Comparison of ENCODE assay signal across 10 cellular contexts in the genomic region with DNA sequence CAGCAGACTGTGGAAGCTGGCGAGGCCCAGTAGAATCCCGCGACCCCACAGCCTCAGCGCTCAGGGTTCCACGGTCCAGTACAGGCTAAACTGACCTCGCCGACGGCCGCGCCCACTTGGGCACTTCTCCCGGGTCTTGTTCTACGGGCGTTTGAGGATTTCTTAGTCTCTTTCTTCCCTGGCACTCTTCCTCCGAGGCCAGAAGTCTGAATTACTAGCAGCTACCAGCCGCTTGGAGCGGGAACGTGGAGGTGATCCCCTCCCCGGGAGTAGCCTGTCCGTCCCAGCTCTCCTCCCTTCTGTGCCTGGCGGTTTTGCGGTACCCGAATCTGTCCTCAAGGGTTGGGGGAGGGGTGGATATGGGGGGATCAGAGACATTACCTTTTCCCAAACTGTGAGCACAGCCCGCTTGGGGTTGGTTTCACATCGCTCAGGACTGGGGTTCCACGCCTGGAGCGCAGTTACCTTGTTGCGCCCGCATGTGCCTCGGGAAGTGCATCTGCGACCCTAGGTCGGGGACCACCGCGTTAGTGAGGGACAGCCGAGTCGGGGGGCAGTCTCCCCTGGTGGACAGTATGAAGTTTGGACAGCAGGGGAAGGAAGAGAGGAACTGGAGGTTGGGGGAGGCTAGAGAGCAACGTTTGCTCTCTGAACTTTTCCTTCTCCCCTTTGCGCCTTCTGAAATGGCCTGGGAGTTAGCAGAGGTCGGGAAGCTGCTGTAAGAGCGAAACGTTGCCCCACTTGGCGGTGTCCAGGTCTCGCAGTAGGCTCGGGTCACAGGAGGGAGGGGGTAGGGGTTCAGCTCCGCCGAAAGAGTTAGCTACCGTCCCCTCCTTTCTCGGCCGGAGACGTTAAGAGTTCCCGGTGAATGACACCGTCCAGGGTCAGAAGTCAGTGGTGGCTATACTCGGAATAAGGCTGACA.
DNase-seq lines count a peak whose midpoint lies in the region; ATAC-seq and TF ChIP-seq lines count a peak whose summit lies in the region.
"Had no signal": no experiment of that assay in that cellular context is flagged by ENCODE, and none has a peak within 500 bp of the region (broad histone marks: within the 10 kb centered on the region; RNA-seq: fewer than 3 reads in every experiment).

No MANE protein-coding gene starts in this region.

- no peak for ATAC-seq in activated naive CD4-positive, alpha-beta T cell treated with anti-CD3 and anti-CD28 coated beads, Interleukin-2, amount 50 U/mL, for 72 hours
- no peak for ATAC-seq in activated naive CD8-positive, alpha-beta T cell treated with anti-CD3 and anti-CD28 coated beads, Interleukin-2, amount 50 U/mL, for 24 hours

- H3K4me1 Mint-ChIP-seq in activated naive CD4-positive, alpha-beta T cell treated with anti-CD3 and anti-CD28 coated beads, Interleukin-2, amount 10 ng/mL, durations not matched to agents 7 days and 5 days, result peaks cover 9% of the 10 kb centered on the region
- peaks cover 22% of the 10 kb centered on the region for H3K4me1 Mint-ChIP-seq in activated naive CD8-positive, alpha-beta T cell treated with anti-CD3 and anti-CD28 coated beads, Interleukin-2, amount 50 U/mL, for 24 hours

- H3K9me3 Mint-ChIP-seq in activated naive CD4-positive, alpha-beta T cell treated with anti-CD3 and anti-CD28 coated beads, Interleukin-2, amount 10 ng/mL, durations not matched to agents 7 days and 5 days, result no peaks in the 10 kb centered on the region
- no peaks in the 10 kb centered on the region for H3K9me3 Mint-ChIP-seq in activated naive CD4-positive, alpha-beta T cell treated with anti-CD3 and anti-CD28 coated beads, Interleukin-2, amount 50 U/mL, for 72 hours
- no peaks in the 10 kb centered on the region for H3K9me3 Mint-ChIP-seq in activated naive CD8-positive, alpha-beta T cell treated with anti-CD3 and anti-CD28 coated beads, Interleukin-2, amount 50 U/mL, for 24 hours
- H3K9me3 Mint-ChIP-seq: activated CD4-positive, alpha-beta memory T cell treated with anti-CD3 and anti-CD28 coated beads, Interleukin-2, amount 10 ng/mL, durations not matched to agents 7 days and 5 days had no signal

- peaks cover 7% of the 10 kb centered on the region for H3K36me3 Mint-ChIP-seq in activated naive CD4-positive, alpha-beta T cell treated with anti-CD3 and anti-CD28 coated beads, Interleukin-2, amount 10 ng/mL, durations not matched to agents 7 days and 5 days
- peaks cover 5 to 10% of the 10 kb centered on the region in 2 donors for H3K36me3 Mint-ChIP-seq in activated naive CD4-positive, alpha-beta T cell treated with anti-CD3 and anti-CD28 coated beads, Interleukin-2, amount 50 U/mL, for 72 hours
- no peaks in the 10 kb centered on the region for H3K36me3 Mint-ChIP-seq in activated naive CD8-positive, alpha-beta T cell treated with anti-CD3 and anti-CD28 coated beads, Interleukin-2, amount 50 U/mL, for 24 hours (ENCODE audit: low read depth)

- in situ Hi-C loops in GM13977 (cut with MboI; ENCODE audit: low pct_unique_long_range_greater_than_20kb, low sequenced_read_pairs, unreplicated experiment), result no loop called here

- no peak for TF ChIP-seq CTCF in GM13977 (IDR thresholded peaks at IDR 0.05; ENCODE audit: extremely low read depth, insufficient read depth, missing control alignments)

- H3K4me3 Mint-ChIP-seq in activated naive CD4-positive, alpha-beta T cell treated with anti-CD3 and anti-CD28 coated beads, Interleukin-2, amount 10 ng/mL, durations not matched to agents 7 days and 5 days, result no peak overlapping the region
- peak overlapping the region; percentile 14 for H3K4me3 Mint-ChIP-seq in activated naive CD8-positive, alpha-beta T cell treated with anti-CD3 and anti-CD28 coated beads, Interleukin-2, amount 50 U/mL, for 24 hours
- H3K4me3 Mint-ChIP-seq: activated CD4-positive, alpha-beta memory T cell treated with anti-CD3 and anti-CD28 coated beads, Interleukin-2, amount 10 ng/mL, durations not matched to agents 7 days and 5 days had no signal

- DNase-seq in activated naive CD4-positive, alpha-beta T cell treated with anti-CD3 and anti-CD28 coated beads, Interleukin-2, amount 10 ng/mL, durations not matched to agents 7 days and 5 days, result no peak
- DNase-seq in activated naive CD4-positive, alpha-beta T cell treated with anti-CD3 and anti-CD28 coated beads, Interleukin-2, amount 50 U/mL, for 72 hours (ENCODE audit: low spot score in 2 of 2), result no peak
- DNase-seq in activated naive CD8-positive, alpha-beta T cell treated with anti-CD3 and anti-CD28 coated beads, Interleukin-2, amount 50 U/mL, for 24 hours, result no peak
- DNase-seq in iPS-NIHi7 (ENCODE audit: extremely low spot score) (peak; percentile 28), substantia nigra (lab: John Stamatoyannopoulos, UW) (peak in 20 of 49 donors; percentile 12 to 56 (median 37)), GM13977 (ENCODE audit: low spot score) (no peak), germinal center (ENCODE audit: low spot score) (no peak), activated T-cell treated with anti-CD3 and anti-CD28 coated beads for 4 hours (no peak)
- DNase-seq: activated CD4-positive, alpha-beta memory T cell treated with anti-CD3 and anti-CD28 coated beads, Interleukin-2, amount 10 ng/mL, durations not matched to agents 7 days and 5 days; colonic mucosa had no signal

- peaks cover 95% of the 10 kb centered on the region for H3K27me3 Mint-ChIP-seq in activated naive CD4-positive, alpha-beta T cell treated with anti-CD3 and anti-CD28 coated beads, Interleukin-2, amount 10 ng/mL, durations not matched to agents 7 days and 5 days
- peaks cover 91% of the 10 kb centered on the region for H3K27me3 Mint-ChIP-seq in activated naive CD8-positive, alpha-beta T cell treated with anti-CD3 and anti-CD28 coated beads, Interleukin-2, amount 50 U/mL, for 24 hours

- peak overlapping the region; percentile 78 for H3K27ac Mint-ChIP-seq in activated naive CD4-positive, alpha-beta T cell treated with anti-CD3 and anti-CD28 coated beads, Interleukin-2, amount 10 ng/mL, durations not matched to agents 7 days and 5 days
- H3K27ac Mint-ChIP-seq in activated naive CD4-positive, alpha-beta T cell treated with anti-CD3 and anti-CD28 coated beads, Interleukin-2, amount 50 U/mL, for 72 hours, result peak overlapping the region in 1 of 2 donors; percentile 77
- no peak overlapping the region for H3K27ac Mint-ChIP-seq in activated naive CD8-positive, alpha-beta T cell treated with anti-CD3 and anti-CD28 coated beads, Interleukin-2, amount 50 U/mL, for 24 hours
- H3K27ac Mint-ChIP-seq: activated CD4-positive, alpha-beta memory T cell treated with anti-CD3 and anti-CD28 coated beads, Interleukin-2, amount 10 ng/mL, durations not matched to agents 7 days and 5 days had no signal

- CTCF ChIA-PET in activated naive CD4-positive, alpha-beta T cell treated with anti-CD3 and anti-CD28 coated beads, Interleukin-2, amount 10 ng/mL, durations not matched to agents 7 days and 5 days (lab: Charles Lee), result interaction anchor here (0.8 to 2.9 kb wide), 8 partner anchors 11 to 913 kb away, joined by 3 to 41 read pairs (median 4); no protein-coding TSS in a partner anchor

- peak overlapping the region; percentile 42 for H3K27ac ChIP-seq in substantia nigra (ENCODE audit: low read depth, low read length, poor library complexity, severe bottlenecking)
- H3K27ac ChIP-seq: colonic mucosa had no signal
